26 cellular contexts compared by ENCODE assay signal in the genomic region with DNA sequence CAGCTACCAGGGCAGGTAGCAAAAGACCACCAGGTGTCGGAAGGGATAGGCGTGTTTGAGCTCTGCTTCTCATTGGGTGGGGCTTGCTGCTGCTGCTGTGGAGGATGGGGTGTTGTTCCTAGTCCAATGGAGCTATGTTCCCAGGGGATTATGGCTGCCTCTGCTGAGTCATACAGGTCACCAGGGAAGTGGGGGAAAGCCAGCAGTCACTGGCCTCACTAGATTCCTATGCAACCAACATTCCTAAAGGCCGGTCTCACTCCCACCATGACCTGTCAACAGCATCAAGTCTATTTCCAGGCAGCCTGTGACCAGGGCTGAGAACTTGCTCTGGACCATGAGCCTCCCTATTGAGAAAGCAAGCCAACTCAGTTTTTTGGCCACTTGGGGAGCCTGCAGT.
DNase-seq lines count a peak whose midpoint lies in the region; ATAC-seq, FAIRE-seq and TF ChIP-seq lines count a peak whose summit lies in the region.
"Had no signal": no experiment of that assay in that cellular context is flagged by ENCODE, and none has a peak within 500 bp of the region (broad histone marks: within the 10 kb centered on the region; RNA-seq: fewer than 3 reads in every experiment).

No MANE protein-coding gene starts in this region.

- H3K4me3 ChIP-seq in astrocyte (ENCODE audit: insufficient read depth, low read depth, low read length), result no peak overlapping the region
- no peak overlapping the region for H3K4me3 ChIP-seq in hepatocyte
- H3K4me3 ChIP-seq in retinal pigment epithelial cell (ENCODE audit: low read length), result no peak overlapping the region
- H3K4me3 ChIP-seq in ovary, result no peak overlapping the region

- H3K9me2 ChIP-seq in hepatocyte (replicated peaks; ENCODE audit: insufficient read depth), result no peaks in the 10 kb centered on the region
- H3K9me2 ChIP-seq: SK-N-SH had no signal

- H3K9me3 ChIP-seq in astrocyte (ENCODE audit: insufficient read depth, low read depth, low read length), result no peaks in the 10 kb centered on the region
- no peaks in the 10 kb centered on the region for H3K9me3 ChIP-seq in hepatocyte (ENCODE audit: low read depth)
- H3K9me3 ChIP-seq in ovary, result no peaks in the 10 kb centered on the region
- H3K9me3 ChIP-seq: SK-N-SH had no signal

- no peak for ATAC-seq in GM19452 (IDR thresholded peaks at IDR 0.05; ENCODE audit: unreplicated experiment)
- ATAC-seq: activated CD8-positive, alpha-beta T cell treated with anti-CD3 and anti-CD28 coated beads for 36 hours; sciatic nerve; stimulated activated memory B cell treated with anti-CD40 and anti-IgM and Interleukin-4, amounts not matched to agents 10 μg/mL and 1 μg/mL and 100 μg/mL, for 72 hours; T-helper 17 cell had no signal

- intact Hi-C loops in ovary (cut with DNase I), result no loop called here

- TF ChIP-seq CTCF in astrocyte (IDR thresholded peaks at IDR 0.05; ENCODE audit: insufficient read depth, low read depth, low read length), result no peak
- no peak for TF ChIP-seq CTCF in hepatocyte (IDR thresholded peaks at IDR 0.05; ENCODE audit: poor library complexity)
- no peak for TF ChIP-seq CTCF in retinal pigment epithelial cell (conservative IDR thresholded peaks at IDR 0.05; ENCODE audit: low read depth, low read length)
- TF ChIP-seq CTCF in ovary (IDR thresholded peaks at IDR 0.05), result no peak

- H3K36me3 ChIP-seq in astrocyte (ENCODE audit: insufficient read depth, low read length) (no peaks in the 10 kb centered on the region), hepatocyte (replicated peaks; ENCODE audit: insufficient read depth, low read depth) (no peaks in the 10 kb centered on the region), ovary (no peaks in the 10 kb centered on the region)

- H3K36me3 Mint-ChIP-seq in astrocyte (ENCODE audit: low read depth, unreplicated experiment), result no peaks in the 10 kb centered on the region
- H3K36me3 Mint-ChIP-seq: activated naive CD4-positive, alpha-beta T cell treated with anti-CD3 and anti-CD28 coated beads, Interleukin-2, amount 50 U/mL, for 24 hours; CD14-positive monocyte; stimulated activated memory B cell treated with anti-CD40 and anti-IgM and Interleukin-4, amounts not matched to agents 10 μg/mL and 1 μg/mL and 100 μg/mL, for 72 hours had no signal

- DNase-seq in HK-2 (ENCODE audit: unreplicated experiment) (peak; percentile 66), astrocyte (ENCODE audit: low read depth) (no peak), hepatocyte (ENCODE audit: low spot score) (peak; percentile 24), retinal pigment epithelial cell (ENCODE audit: low read depth) (peak; percentile 66), ovary (no peak), DMS114 treated with DMSO at 0.1 percent for 48 hours (lab: John Stamatoyannopoulos, UW; ENCODE audit: unreplicated experiment) (no peak)
- DNase-seq: activated CD4-positive, alpha-beta T cell treated with anti-CD3 and anti-CD28 coated beads for 1 hour; activated CD8-positive, alpha-beta T cell treated with anti-CD3 and anti-CD28 coated beads for 36 hours; amygdala; Calu3; central memory CD4-positive, alpha-beta T cell; NCI-H146; SK-N-SH; stimulated activated CD4-positive, alpha-beta T cell treated with anti-CD3 and anti-CD28 coated beads, Interleukin-4, amount 100 ng/mL, for 4 hours; T-helper 17 cell had no signal

- 85% methylated on average over 3 of the region's 3 CpGs for WGBS in hepatocyte (ENCODE audit: low lambda C conversion rate, missing lambda C conversion rate)
- 91 to 93% (median 91%) methylated on average over 3 of the region's 3 CpGs for WGBS in ovary, 3 donors

- H2AFZ ChIP-seq in astrocyte (ENCODE audit: low read depth, low read length) (no peak overlapping the region), hepatocyte (no peak overlapping the region)

- H3K4me1 Mint-ChIP-seq in astrocyte (ENCODE audit: low read depth, unreplicated experiment), result peaks cover 12% of the 10 kb centered on the region
- H3K4me1 Mint-ChIP-seq: activated naive CD4-positive, alpha-beta T cell treated with anti-CD3 and anti-CD28 coated beads, Interleukin-2, amount 50 U/mL, for 24 hours; CD14-positive monocyte; neural crest cell; stimulated activated memory B cell treated with anti-CD40 and anti-IgM and Interleukin-4, amounts not matched to agents 10 μg/mL and 1 μg/mL and 100 μg/mL, for 72 hours; T-helper 17 cell had no signal

- H3K79me2 ChIP-seq in astrocyte (ENCODE audit: insufficient read depth, low read length) (no peaks in the 10 kb centered on the region), hepatocyte (no peaks in the 10 kb centered on the region)

- H3K27ac ChIP-seq in astrocyte (ENCODE audit: low read depth, low read length), result no peak overlapping the region
- H3K27ac ChIP-seq in hepatocyte, result no peak overlapping the region
- no peak overlapping the region for H3K27ac ChIP-seq in ovary
- H3K27ac ChIP-seq: KMS-11 had no signal

- no peaks in the 10 kb centered on the region for H3K4me1 ChIP-seq in astrocyte (ENCODE audit: insufficient read depth, low read length)
- H3K4me1 ChIP-seq in hepatocyte (ENCODE audit: insufficient read depth), result no peaks in the 10 kb centered on the region
- H3K4me1 ChIP-seq in ovary (ENCODE audit: insufficient read depth), result no peaks in the 10 kb centered on the region

- no peaks in the 10 kb centered on the region for H4K20me1 ChIP-seq in astrocyte (ENCODE audit: insufficient read depth, low read length)
- H4K20me1 ChIP-seq in hepatocyte (ENCODE audit: insufficient read depth, poor library complexity, severe bottlenecking), result no peaks in the 10 kb centered on the region

- H3K4me3 Mint-ChIP-seq in astrocyte (ENCODE audit: unreplicated experiment), result no peak overlapping the region
- H3K4me3 Mint-ChIP-seq: activated CD8-positive, alpha-beta T cell treated with anti-CD3 and anti-CD28 coated beads for 36 hours; activated naive CD4-positive, alpha-beta T cell treated with anti-CD3 and anti-CD28 coated beads, Interleukin-2, amount 50 U/mL, for 24 hours; CD14-positive monocyte; dendritic cell treated with granulocyte-macrophage colony-stimulating factor and Interleukin-4, amounts not matched to agents 40 ng/mL and 50 ng/mL, for 4 days; neural crest cell; stimulated activated memory B cell treated with anti-CD40 and anti-IgM and Interleukin-4, amounts not matched to agents 10 μg/mL and 1 μg/mL and 100 μg/mL, for 72 hours; T-helper 17 cell had no signal

- no peaks in the 10 kb centered on the region for H3K9me3 Mint-ChIP-seq in astrocyte (ENCODE audit: unreplicated experiment)

- no peaks in the 10 kb centered on the region for H3K27me3 ChIP-seq in astrocyte (ENCODE audit: insufficient read depth, low read length)
- H3K27me3 ChIP-seq in hepatocyte, result no peaks in the 10 kb centered on the region
- no peaks in the 10 kb centered on the region for H3K27me3 ChIP-seq in ovary

- TF ChIP-seq POLR2A in ovary (IDR thresholded peaks at IDR 0.05), result no peak

- H3K27me3 Mint-ChIP-seq in astrocyte (ENCODE audit: low read depth, unreplicated experiment), result no peaks in the 10 kb centered on the region
- H3K27me3 Mint-ChIP-seq: activated CD8-positive, alpha-beta T cell treated with anti-CD3 and anti-CD28 coated beads for 36 hours; activated naive CD4-positive, alpha-beta T cell treated with anti-CD3 and anti-CD28 coated beads, Interleukin-2, amount 50 U/mL, for 24 hours; dendritic cell treated with granulocyte-macrophage colony-stimulating factor and Interleukin-4, amounts not matched to agents 40 ng/mL and 50 ng/mL, for 4 days; stimulated activated memory B cell treated with anti-CD40 and anti-IgM and Interleukin-4, amounts not matched to agents 10 μg/mL and 1 μg/mL and 100 μg/mL, for 72 hours; T-helper 17 cell had no signal

- no peak for TF ChIP-seq EP300 in ovary (IDR thresholded peaks at IDR 0.05)

- H3K9ac ChIP-seq in astrocyte (ENCODE audit: low read length), result no peak overlapping the region
- H3K9ac ChIP-seq: KMS-11, SK-N-SH had no signal

- no peak for FAIRE-seq in astrocyte (lab: Jason Lieb, UNC)
- FAIRE-seq: GM12892, H1 had no signal

- H3K27ac Mint-ChIP-seq in astrocyte (ENCODE audit: unreplicated experiment), result peak overlapping the region; percentile 93
- H3K27ac Mint-ChIP-seq: activated CD8-positive, alpha-beta T cell treated with anti-CD3 and anti-CD28 coated beads for 36 hours; activated naive CD4-positive, alpha-beta T cell treated with anti-CD3 and anti-CD28 coated beads, Interleukin-2, amount 50 U/mL, for 24 hours; activated T-helper 2 cell treated with anti-CD3 and anti-CD28 coated beads, Interferon-gamma antibody, Interleukin-2, Interleukin-4, amounts not matched to agents 10 μg/mL and 5 μg/mL and 100 μg/mL, durations not matched to agents 14 hours and 24 hours and 36 hours; CD14-positive monocyte; dendritic cell treated with granulocyte-macrophage colony-stimulating factor and Interleukin-4, amounts not matched to agents 40 ng/mL and 50 ng/mL, for 4 days; stimulated activated memory B cell treated with anti-CD40 and anti-IgM and Interleukin-4, amounts not matched to agents 10 μg/mL and 1 μg/mL and 100 μg/mL, for 72 hours; T-helper 17 cell had no signal

- no peak overlapping the region for H3K4me2 ChIP-seq in astrocyte (ENCODE audit: low read length)
- no peak overlapping the region for H3K4me2 ChIP-seq in hepatocyte
- H3K4me2 ChIP-seq: KMS-11, SK-N-SH had no signal

Comparison
In these comparisons a context has a peak if more than half of its experiments do, and no peak if none do; other contexts are left out.
1. DNase-seq: peak in HK-2 (single experiment), hepatocyte (single experiment) and retinal pigment epithelial cell (single experiment); none in astrocyte (single experiment), ovary (0 of 5) and DMS114 treated with DMSO at 0.1 percent for 48 hours (single experiment).